In the genomic region with DNA sequence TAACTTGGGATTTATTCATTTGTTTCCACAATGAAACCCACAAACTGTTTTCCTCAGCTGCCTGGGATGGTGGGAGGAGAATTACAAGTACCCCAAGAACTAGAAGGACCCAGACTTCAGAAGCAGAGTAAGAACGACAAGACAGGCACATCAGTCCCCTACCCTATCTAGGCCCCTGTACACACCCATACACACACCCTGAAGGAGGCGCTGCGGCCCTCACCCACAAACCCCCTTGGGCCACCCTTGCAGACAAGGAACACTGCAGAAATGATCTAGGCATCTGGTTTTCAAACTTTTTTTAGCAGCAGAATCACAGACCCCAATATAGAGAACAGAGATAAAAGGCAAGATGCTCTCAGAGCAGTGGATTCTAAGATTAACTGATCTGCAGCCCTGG, we compare ENCODE assay signal across 1 cellular context.
TF ChIP-seq lines count a peak whose summit lies in the region.

No MANE protein-coding gene starts in this region.

TF ChIP-seq in H1, 55 proteins besides CTCF, POLR2A, EP300 and RAD21:
- TF ChIP-seq SP2 (IDR thresholded peaks at IDR 0.05; ENCODE audit: low read length), result no peak
- no peak for TF ChIP-seq CHD2 (IDR thresholded peaks at IDR 0.05; ENCODE audit: low read length)
- no peak for TF ChIP-seq HDAC6 (IDR thresholded peaks at IDR 0.05; ENCODE audit: low read depth, low read length)
- TF ChIP-seq, protein P1, sequence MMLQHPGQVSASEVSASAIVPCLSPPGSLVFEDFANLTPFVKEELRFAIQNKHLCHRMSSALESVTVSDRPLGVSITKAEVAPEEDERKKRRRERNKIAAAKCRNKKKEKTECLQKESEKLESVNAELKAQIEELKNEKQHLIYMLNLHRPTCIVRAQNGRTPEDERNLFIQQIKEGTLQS (IDR thresholded peaks at IDR 0.05; ENCODE audit: insufficient read depth, low read depth, low read length), result no peak
- no peak for TF ChIP-seq HDAC2 (IDR thresholded peaks at IDR 0.05; ENCODE audit: borderline replicate concordance in 1 of 2, low read depth in 2 of 2, low read length in 2 of 2)
- TF ChIP-seq JUND (IDR thresholded peaks at IDR 0.05; ENCODE audit: low read length), result no peak
- TF ChIP-seq TAF1 (IDR thresholded peaks at IDR 0.05; ENCODE audit: low read depth, low read length), result no peak
- TF ChIP-seq CBX8 (IDR thresholded peaks at IDR 0.05; ENCODE audit: borderline replicate concordance, low read depth, low read length), result no peak
- no peak for TF ChIP-seq CTBP2 (IDR thresholded peaks at IDR 0.05; ENCODE audit: borderline replicate concordance, insufficient read depth, insufficient read length, low read length)
- TF ChIP-seq GABPA (IDR thresholded peaks at IDR 0.05; ENCODE audit: borderline replicate concordance, insufficient read depth, low read length), result no peak
- no peak for TF ChIP-seq ATF2 (IDR thresholded peaks at IDR 0.05; ENCODE audit: low read length)
- no peak for TF ChIP-seq KDM1A (IDR thresholded peaks at IDR 0.05; ENCODE audit: borderline replicate concordance, low read length)
- TF ChIP-seq RFX5 (IDR thresholded peaks at IDR 0.05; ENCODE audit: borderline replicate concordance, low read depth, low read length), result no peak
- no peak for TF ChIP-seq CREB1 (IDR thresholded peaks at IDR 0.05)
- TF ChIP-seq ZNF274 (IDR thresholded peaks at IDR 0.05; ENCODE audit: borderline replicate concordance, extremely low read depth, low read length), result no peak
- TF ChIP-seq KDM5A (IDR thresholded peaks at IDR 0.05; ENCODE audit: low read length), result no peak
- no peak for TF ChIP-seq SIN3A (conservative IDR thresholded peaks at IDR 0.05 in 1 of 2, IDR thresholded peaks at IDR 0.05 in 1 of 2; ENCODE audit: low read depth in 1 of 2, low read length in 2 of 2)
- TF ChIP-seq EGR1 (IDR thresholded peaks at IDR 0.05; ENCODE audit: borderline replicate concordance, low read depth, low read length), result no peak
